Comparison of ENCODE assay signal across 1 cellular context in genomic region chr4:40210776-40211175, GRCh38.
TF ChIP-seq lines count a peak whose summit lies in the region.

No MANE protein-coding gene starts in this region.

TF ChIP-seq in GM12878, 131 proteins besides CTCF, POLR2A, EP300 and RAD21 (continued from another document):
- TF ChIP-seq ZNF687 (IDR thresholded peaks at IDR 0.05), result no peak
- TF ChIP-seq TAF1 (IDR thresholded peaks at IDR 0.05; ENCODE audit: borderline replicate concordance, low read depth, low read length), result no peak
- TF ChIP-seq MTA2 (IDR thresholded peaks at IDR 0.05; ENCODE audit: low read depth), result no peak
- TF ChIP-seq MXI1 (IDR thresholded peaks at IDR 0.05; ENCODE audit: low read depth, low read length), result no peak
- TF ChIP-seq EED (IDR thresholded peaks at IDR 0.05; ENCODE audit: low read depth), result no peak
- no peak for TF ChIP-seq ZNF384 (IDR thresholded peaks at IDR 0.05; ENCODE audit: borderline replicate concordance, low read depth, low read length)
- no peak for TF ChIP-seq BRCA1 (IDR thresholded peaks at IDR 0.05; ENCODE audit: low read depth, low read length)
- no peak for TF ChIP-seq YY1 (IDR thresholded peaks at IDR 0.05; ENCODE audit: low read depth, low read length)
- no peak for TF ChIP-seq POU2F2 (IDR thresholded peaks at IDR 0.05; ENCODE audit: borderline replicate concordance, low read depth, low read length)
- no peak for TF ChIP-seq KDM1A (IDR thresholded peaks at IDR 0.05; ENCODE audit: borderline replicate concordance)
